13 cellular contexts compared by ENCODE assay signal in the genomic region with DNA sequence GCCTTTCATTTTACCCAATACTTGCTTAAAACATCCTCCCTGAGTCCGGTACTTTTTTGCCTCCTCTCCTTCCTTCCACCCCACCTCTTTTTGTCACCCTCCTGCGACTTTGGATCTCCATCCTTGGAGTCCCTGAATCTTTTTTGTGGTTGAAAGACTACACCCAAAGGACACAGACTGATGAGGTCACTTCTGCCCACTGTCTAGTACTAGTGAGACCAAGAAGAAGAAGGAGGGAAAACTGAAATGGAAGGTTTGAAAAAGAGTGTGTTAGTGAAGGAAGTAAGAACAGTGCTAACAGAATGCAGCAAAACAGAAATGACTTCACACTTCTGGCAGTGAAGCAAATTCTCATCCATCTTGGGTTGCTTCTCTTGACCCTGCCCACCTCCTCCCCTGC. TPM values are rescaled to one million over a fixed set of nuclear protein-coding genes. Genes with fewer than 3 reads are reported as not detected.
DNase-seq lines count a peak whose midpoint lies in the region; ATAC-seq and TF ChIP-seq lines count a peak whose summit lies in the region.
"Had no signal": no experiment of that assay in that cellular context is flagged by ENCODE, and none has a peak within 500 bp of the region (broad histone marks: within the 10 kb centered on the region; RNA-seq: fewer than 3 reads in every experiment).

No MANE protein-coding gene starts in this region.

- ATAC-seq in heart left ventricle: no peak
- ATAC-seq in mucosa of descending colon: no peak
- ATAC-seq: HCT116 had no signal

- no peak overlapping the region for H3K4me2 ChIP-seq in neural progenitor cell
- H3K4me2 ChIP-seq: SK-N-SH had no signal

- peaks cover 53% of the 10 kb centered on the region for H3K79me2 ChIP-seq in neural progenitor cell (ENCODE audit: low read depth)

- H3K27ac Mint-ChIP-seq in dendritic cell treated with granulocyte-macrophage colony-stimulating factor and Interleukin-4, amounts not matched to agents 40 ng/mL and 50 ng/mL, for 4 days: peak overlapping the region; percentile 75
- peak overlapping the region; percentile 33 for H3K27ac Mint-ChIP-seq in neural progenitor cell
- H3K27ac Mint-ChIP-seq: activated naive CD4-positive, alpha-beta T cell treated with anti-CD3 and anti-CD28 coated beads, Interleukin-2, amount 50 U/mL, for 24 hours had no signal

- H3K9ac ChIP-seq in neural progenitor cell: no peak overlapping the region
- H3K9ac ChIP-seq: SK-N-SH had no signal

- H3K4me1 ChIP-seq in left ventricle myocardium inferior (peaks cover 20% of the 10 kb centered on the region), heart left ventricle (peaks cover 0 to 48% (median 2%) of the 10 kb centered on the region in 12 donors), neural progenitor cell (peaks cover 24% of the 10 kb centered on the region), vagina (peaks cover 41% of the 10 kb centered on the region), mucosa of descending colon (ENCODE audit: low read depth) (peaks cover 42% of the 10 kb centered on the region)

- H3K27ac ChIP-seq in left ventricle myocardium inferior (replicated peaks) (peak overlapping the region; percentile 16), heart left ventricle (peak overlapping the region in 1 of 12 donors; percentile 80), neural progenitor cell (no peak overlapping the region), vagina (peak overlapping the region; percentile 18)

- TF ChIP-seq POLR2A in heart left ventricle (IDR thresholded peaks at IDR 0.05) (no peak), vagina (IDR thresholded peaks at IDR 0.05) (no peak)

- H3K36me3 Mint-ChIP-seq in dendritic cell treated with granulocyte-macrophage colony-stimulating factor and Interleukin-4, amounts not matched to agents 40 ng/mL and 50 ng/mL, for 4 days (ENCODE audit: low read depth): peaks cover 46% of the 10 kb centered on the region
- peaks cover 24% of the 10 kb centered on the region for H3K36me3 Mint-ChIP-seq in neural progenitor cell

- 60 to 68% (median 64%) methylated on average over 2 of the region's 2 CpGs for WGBS in heart left ventricle, 4 donors

- no peaks in the 10 kb centered on the region for H3K36me3 ChIP-seq in left ventricle myocardium inferior
- no peaks in the 10 kb centered on the region for H3K36me3 ChIP-seq in heart left ventricle
- H3K36me3 ChIP-seq in neural progenitor cell: no peaks in the 10 kb centered on the region
- no peaks in the 10 kb centered on the region for H3K36me3 ChIP-seq in vagina
- H3K36me3 ChIP-seq in mucosa of descending colon (ENCODE audit: low read depth): no peaks in the 10 kb centered on the region
- H3K36me3 ChIP-seq: MG63 had no signal

- no peaks in the 10 kb centered on the region for H3K9me3 Mint-ChIP-seq in dendritic cell treated with granulocyte-macrophage colony-stimulating factor and Interleukin-4, amounts not matched to agents 40 ng/mL and 50 ng/mL, for 4 days
- no peaks in the 10 kb centered on the region for H3K9me3 Mint-ChIP-seq in neural progenitor cell
- H3K9me3 Mint-ChIP-seq: activated naive CD4-positive, alpha-beta T cell treated with anti-CD3 and anti-CD28 coated beads, Interleukin-2, amount 50 U/mL, for 24 hours had no signal

- no peaks in the 10 kb centered on the region for H3K9me3 ChIP-seq in left ventricle myocardium inferior (replicated peaks)
- H3K9me3 ChIP-seq in heart left ventricle: no peaks in the 10 kb centered on the region
- H3K9me3 ChIP-seq in neural progenitor cell (ENCODE audit: low read depth): no peaks in the 10 kb centered on the region
- H3K9me3 ChIP-seq in vagina: no peaks in the 10 kb centered on the region
- H3K9me3 ChIP-seq in mucosa of descending colon: no peaks in the 10 kb centered on the region
- H3K9me3 ChIP-seq: MG63, SK-N-SH had no signal

- no peak overlapping the region for H3K4me3 ChIP-seq in left ventricle myocardium inferior
- H3K4me3 ChIP-seq in heart left ventricle: no peak overlapping the region
- H3K4me3 ChIP-seq in neural progenitor cell: no peak overlapping the region
- no peak overlapping the region for H3K4me3 ChIP-seq in vagina
- no peak overlapping the region for H3K4me3 ChIP-seq in mucosa of descending colon
- H3K4me3 ChIP-seq: MG63 had no signal

- no peak overlapping the region for H2AFZ ChIP-seq in neural progenitor cell (replicated peaks)

- DNase-seq in left ventricle myocardium inferior: no peak
- DNase-seq in heart left ventricle: no peak
- no peak for DNase-seq in neural progenitor cell (ENCODE audit: low spot score)
- no peak for DNase-seq in vagina (ENCODE audit: extremely low spot score in 2 of 2)
- DNase-seq in anterior cingulate cortex (lab: John Stamatoyannopoulos, UW): no peak
- no peak for DNase-seq in mucosa of descending colon
- no peak for DNase-seq in AG08396 (ENCODE audit: low spot score)
- DNase-seq: kidney glomerular epithelial cell, MG63, SK-N-SH had no signal

- intact Hi-C loops in left ventricle myocardium inferior (cut with micrococcal nuclease) (no loop called here), heart left ventricle (cut with DNase I) (loop anchor here in 4 of 10 donors (5.0 to 10.0 kb wide), 3 partner anchors 38 to 125 kb away; no protein-coding TSS in a partner anchor), vagina (cut with DNase I) (no loop called here), mucosa of descending colon (cut with DNase I, micrococcal nuclease) (no loop called here)
- intact Hi-C loops in dendritic cell treated with granulocyte-macrophage colony-stimulating factor and Interleukin-4, amounts not matched to agents 40 ng/mL and 50 ng/mL, for 4 days (cut with micrococcal nuclease): loop anchor here (2.0 to 5.0 kb wide), 3 partner anchors 15 to 72 kb away; no protein-coding TSS in a partner anchor

- TF ChIP-seq CTCF in left ventricle myocardium inferior (IDR thresholded peaks at IDR 0.05; ENCODE audit: borderline replicate concordance): no peak
- TF ChIP-seq CTCF in heart left ventricle (IDR thresholded peaks at IDR 0.05): no peak
- no peak for TF ChIP-seq CTCF in neural progenitor cell (IDR thresholded peaks at IDR 0.05)
- no peak for TF ChIP-seq CTCF in vagina (IDR thresholded peaks at IDR 0.05)
- no peak for TF ChIP-seq CTCF in mucosa of descending colon (IDR thresholded peaks at IDR 0.05)

- H4K20me1 ChIP-seq in neural progenitor cell (ENCODE audit: low read depth): peaks cover 5% of the 10 kb centered on the region

- peaks cover 61% of the 10 kb centered on the region for H3K4me1 Mint-ChIP-seq in dendritic cell treated with granulocyte-macrophage colony-stimulating factor and Interleukin-4, amounts not matched to agents 40 ng/mL and 50 ng/mL, for 4 days (ENCODE audit: low read depth)
- peaks cover 38% of the 10 kb centered on the region for H3K4me1 Mint-ChIP-seq in neural progenitor cell

- peaks cover 27% of the 10 kb centered on the region for H3F3A ChIP-seq in neural progenitor cell (ENCODE audit: low read depth)

- H3K27me3 ChIP-seq in left ventricle myocardium inferior (ENCODE audit: low read depth) (no peaks in the 10 kb centered on the region), heart left ventricle (no peaks in the 10 kb centered on the region), neural progenitor cell (no peaks in the 10 kb centered on the region), vagina (no peaks in the 10 kb centered on the region)
- H3K27me3 ChIP-seq: MG63 had no signal

- H3K4me3 Mint-ChIP-seq in dendritic cell treated with granulocyte-macrophage colony-stimulating factor and Interleukin-4, amounts not matched to agents 40 ng/mL and 50 ng/mL, for 4 days: peak overlapping the region; percentile 45
- H3K4me3 Mint-ChIP-seq in neural progenitor cell: no peak overlapping the region
- H3K4me3 Mint-ChIP-seq: activated naive CD4-positive, alpha-beta T cell treated with anti-CD3 and anti-CD28 coated beads, Interleukin-2, amount 50 U/mL, for 24 hours had no signal

- no peaks in the 10 kb centered on the region for H3K27me3 Mint-ChIP-seq in dendritic cell treated with granulocyte-macrophage colony-stimulating factor and Interleukin-4, amounts not matched to agents 40 ng/mL and 50 ng/mL, for 4 days
- H3K27me3 Mint-ChIP-seq in neural progenitor cell (ENCODE audit: insufficient read depth, low read depth): peaks cover 7% of the 10 kb centered on the region

RNA-seq across cellular contexts. Expression of gene B3GNT5, which starts 6.6 kb away (rescaled TPM):
- total RNA-seq in left ventricle myocardium inferior: 2.1 TPM
- total RNA-seq in heart left ventricle: 10 to 100 TPM in 1 of 9 donors, 1 to 10 TPM in 7, under 1 TPM in 1; 0.87 to 12.3 (median 3.6) TPM
- 1 to 10 TPM; 1.1 to 3.0 TPM for polyA plus RNA-seq in heart left ventricle
- 9.0 and 14.1 TPM in 2 replicates for total RNA-seq in neural progenitor cell (ENCODE audit: low replicate concordance)
- total RNA-seq in vagina: 20.4 TPM
- total RNA-seq in mucosa of descending colon: 10 to 100 TPM; 33.7 to 80.1 (median 71.2) TPM
